In the genomic region with DNA sequence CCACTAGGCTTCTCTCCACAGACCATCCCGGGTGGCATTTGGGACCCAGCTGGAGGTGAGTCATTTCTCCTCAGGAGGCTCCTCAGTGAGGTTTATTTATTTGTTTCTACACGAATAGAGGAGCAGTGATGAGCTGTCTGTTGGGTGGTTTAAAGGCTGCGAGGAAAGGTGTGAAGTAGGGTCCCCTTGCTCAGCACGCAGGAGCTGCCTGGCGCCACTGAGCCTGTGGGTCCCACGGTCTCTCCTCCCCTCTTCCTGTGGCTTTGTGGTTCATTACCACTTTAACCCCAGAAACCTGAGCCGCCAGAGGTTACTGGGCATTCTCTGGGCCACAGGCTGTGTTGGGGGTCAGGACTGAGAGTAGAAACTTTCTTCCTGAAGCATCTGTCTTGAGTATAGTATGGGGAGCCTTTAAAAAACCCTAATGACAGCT, we compare ENCODE assay signal across 8 cellular contexts. TPM values are rescaled to one million over a fixed set of nuclear protein-coding genes. Genes with fewer than 3 reads are reported as not detected.
DNase-seq lines count a peak whose midpoint lies in the region; ATAC-seq and TF ChIP-seq lines count a peak whose summit lies in the region.

No MANE protein-coding gene starts in this region.

- no peak overlapping the region for H3K27ac ChIP-seq in SK-N-SH (ENCODE audit: low read depth in 2 of 2, low read length in 1 of 2)

- CTCF ChIA-PET in SK-N-SH (lab: Yijun Ruan, JAX) = interaction anchor here (1.4 kb wide), 1 partner anchor 19 kb away, joined by 3 read pairs; no protein-coding TSS in a partner anchor

- no peaks in the 10 kb centered on the region for H4K20me1 ChIP-seq in SK-N-SH (ENCODE audit: insufficient read depth)

- in situ Hi-C loops in Caki2 (cut with HindIII; ENCODE audit: low pct_unique_long_range_greater_than_20kb, low sequenced_read_pairs) = no loop called here

- no peaks in the 10 kb centered on the region for H3K36me3 ChIP-seq in SK-N-SH (replicated peaks in 1 of 2; ENCODE audit: control insufficient read depth in 1 of 2, insufficient read depth in 2 of 2, low read length in 1 of 2)

- no peak for TF ChIP-seq RAD21 in SK-N-SH (IDR thresholded peaks at IDR 0.05; ENCODE audit: low read length)

- H3F3A ChIP-seq in SK-N-SH (replicated peaks; ENCODE audit: insufficient read depth) = no peaks in the 10 kb centered on the region

- peak; percentile 53 for DNase-seq in Caki2 (ENCODE audit: low read depth)
- DNase-seq in SK-N-SH = no peak
- DNase-seq in foreskin fibroblast = peak; percentile 73 to 85
- DNase-seq in NOMO-1 (lab: John Stamatoyannopoulos, UW; ENCODE audit: unreplicated experiment in 2 of 2) = no peak
- no peak for DNase-seq in NCI-H2227 treated with DMSO at 0.1 percent for 48 hours (lab: John Stamatoyannopoulos, UW)
- DNase-seq in RPMI8226 = no peak

- H3K9me3 ChIP-seq in SK-N-SH = no peaks in the 10 kb centered on the region

- peaks cover 4 to 33% of the 10 kb centered on the region in 2 experiments; a peak in 3 of 4 replicates for H3K4me1 ChIP-seq in SK-N-SH (ENCODE audit: control insufficient read depth in 1 of 2, insufficient read depth in 2 of 2, low read depth in 1 of 2, low read length in 1 of 2)

- peak overlapping the region; percentile 21; the same call in 1 of the 2 replicates for H3K4me2 ChIP-seq in SK-N-SH

- ATAC-seq in GM21515 (IDR thresholded peaks at IDR 0.05; ENCODE audit: unreplicated experiment) (peak; percentile 63), GM18873 (IDR thresholded peaks at IDR 0.05; ENCODE audit: low FRiP score, unreplicated experiment) (no peak)

- H3K79me2 ChIP-seq in SK-N-SH (ENCODE audit: insufficient read depth) = no peaks in the 10 kb centered on the region

- POLR2A ChIA-PET in SK-N-SH (lab: Yijun Ruan, JAX) = no interaction called here

- H3K27me3 ChIP-seq in SK-N-SH (ENCODE audit: insufficient read depth) = no peaks in the 10 kb centered on the region

- WGBS in SK-N-SH (ENCODE audit: low lambda C conversion rate) = 56% methylated on average over 6 of the region's 7 CpGs

- H3K9ac ChIP-seq in SK-N-SH = no peak overlapping the region

- H3K4me3 ChIP-seq in SK-N-SH (ENCODE audit: low read depth in 2 of 2, low read length in 1 of 2) = no peak overlapping the region
- H3K4me3 ChIP-seq in foreskin fibroblast (ENCODE audit: low read depth in 1 of 2, low read length in 2 of 2) = no peak overlapping the region

- peak in 1 of 2 experiments; percentile 10; a peak in 1 of 4 replicates for TF ChIP-seq EP300 in SK-N-SH (IDR thresholded peaks at IDR 0.05; ENCODE audit: borderline replicate concordance in 1 of 2, low read depth in 1 of 2, low read length in 1 of 2)

- no peak overlapping the region for H2AFZ ChIP-seq in SK-N-SH (ENCODE audit: low read depth)

- no peaks in the 10 kb centered on the region for H3K9me2 ChIP-seq in SK-N-SH

- TF ChIP-seq CTCF in SK-N-SH (IDR thresholded peaks at IDR 0.05) (no peak), foreskin fibroblast (IDR thresholded peaks at IDR 0.05; ENCODE audit: low read depth, low read length) (no peak)

TF ChIP-seq in SK-N-SH, 30 proteins besides CTCF, POLR2A, EP300 and RAD21 (continues in another document):
- TF ChIP-seq NFIC (IDR thresholded peaks at IDR 0.05; ENCODE audit: borderline replicate concordance) (no peak), TAF1 (IDR thresholded peaks at IDR 0.05; ENCODE audit: borderline replicate concordance, low read depth, low read length) (no peak), MXI1 (IDR thresholded peaks at IDR 0.05; ENCODE audit: low read depth, low read length) (no peak), FOXM1 (IDR thresholded peaks at IDR 0.05; ENCODE audit: low read depth) (no peak), CHD2 (IDR thresholded peaks at IDR 0.05; ENCODE audit: low read length, partially characterized antibody) (no peak), ELF1 (IDR thresholded peaks at IDR 0.05) (no peak), SMC3 (IDR thresholded peaks at IDR 0.05; ENCODE audit: low read depth, low read length) (no peak), MEF2A (IDR thresholded peaks at IDR 0.05; ENCODE audit: borderline replicate concordance, low read depth) (no peak), GABPA (IDR thresholded peaks at IDR 0.05; ENCODE audit: low read depth) (no peak), SIN3A (IDR thresholded peaks at IDR 0.05; ENCODE audit: borderline replicate concordance, low read depth, low read length) (no peak)
- TF ChIP-seq, protein P1, sequence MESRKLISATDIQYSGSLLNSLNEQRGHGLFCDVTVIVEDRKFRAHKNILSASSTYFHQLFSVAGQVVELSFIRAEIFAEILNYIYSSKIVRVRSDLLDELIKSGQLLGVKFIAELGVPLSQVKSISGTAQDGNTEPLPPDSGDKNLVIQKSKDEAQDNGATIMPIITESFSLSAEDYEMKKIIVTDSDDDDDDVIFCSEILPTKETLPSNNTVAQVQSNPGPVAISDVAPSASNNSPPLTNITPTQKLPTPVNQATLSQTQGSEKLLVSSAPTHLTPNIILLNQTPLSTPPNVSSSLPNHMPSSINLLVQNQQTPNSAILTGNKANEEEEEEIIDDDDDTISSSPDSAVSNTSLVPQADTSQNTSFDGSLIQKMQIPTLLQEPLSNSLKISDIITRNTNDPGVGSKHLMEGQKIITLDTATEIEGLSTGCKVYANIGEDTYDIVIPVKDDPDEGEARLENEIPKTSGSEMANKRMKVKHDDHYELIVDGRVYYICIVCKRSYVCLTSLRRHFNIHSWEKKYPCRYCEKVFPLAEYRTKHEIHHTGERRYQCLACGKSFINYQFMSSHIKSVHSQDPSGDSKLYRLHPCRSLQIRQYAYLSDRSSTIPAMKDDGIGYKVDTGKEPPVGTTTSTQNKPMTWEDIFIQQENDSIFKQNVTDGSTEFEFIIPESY (IDR thresholded peaks at IDR 0.05; ENCODE audit: borderline replicate concordance, low read depth) = no peak
- TF ChIP-seq, protein P2, sequence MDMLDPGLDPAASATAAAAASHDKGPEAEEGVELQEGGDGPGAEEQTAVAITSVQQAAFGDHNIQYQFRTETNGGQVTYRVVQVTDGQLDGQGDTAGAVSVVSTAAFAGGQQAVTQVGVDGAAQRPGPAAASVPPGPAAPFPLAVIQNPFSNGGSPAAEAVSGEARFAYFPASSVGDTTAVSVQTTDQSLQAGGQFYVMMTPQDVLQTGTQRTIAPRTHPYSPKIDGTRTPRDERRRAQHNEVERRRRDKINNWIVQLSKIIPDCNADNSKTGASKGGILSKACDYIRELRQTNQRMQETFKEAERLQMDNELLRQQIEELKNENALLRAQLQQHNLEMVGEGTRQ (IDR thresholded peaks at IDR 0.05; ENCODE audit: borderline replicate concordance, low read depth, low read length) = no peak
- TF ChIP-seq, protein P3, sequence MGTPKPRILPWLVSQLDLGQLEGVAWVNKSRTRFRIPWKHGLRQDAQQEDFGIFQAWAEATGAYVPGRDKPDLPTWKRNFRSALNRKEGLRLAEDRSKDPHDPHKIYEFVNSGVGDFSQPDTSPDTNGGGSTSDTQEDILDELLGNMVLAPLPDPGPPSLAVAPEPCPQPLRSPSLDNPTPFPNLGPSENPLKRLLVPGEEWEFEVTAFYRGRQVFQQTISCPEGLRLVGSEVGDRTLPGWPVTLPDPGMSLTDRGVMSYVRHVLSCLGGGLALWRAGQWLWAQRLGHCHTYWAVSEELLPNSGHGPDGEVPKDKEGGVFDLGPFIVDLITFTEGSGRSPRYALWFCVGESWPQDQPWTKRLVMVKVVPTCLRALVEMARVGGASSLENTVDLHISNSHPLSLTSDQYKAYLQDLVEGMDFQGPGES (IDR thresholded peaks at IDR 0.05; ENCODE audit: low read depth, low read length) = no peak
- TF ChIP-seq, protein P4, sequence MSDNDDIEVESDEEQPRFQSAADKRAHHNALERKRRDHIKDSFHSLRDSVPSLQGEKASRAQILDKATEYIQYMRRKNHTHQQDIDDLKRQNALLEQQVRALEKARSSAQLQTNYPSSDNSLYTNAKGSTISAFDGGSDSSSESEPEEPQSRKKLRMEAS (IDR thresholded peaks at IDR 0.05; ENCODE audit: low read depth) = no peak
- TF ChIP-seq, protein P5, sequence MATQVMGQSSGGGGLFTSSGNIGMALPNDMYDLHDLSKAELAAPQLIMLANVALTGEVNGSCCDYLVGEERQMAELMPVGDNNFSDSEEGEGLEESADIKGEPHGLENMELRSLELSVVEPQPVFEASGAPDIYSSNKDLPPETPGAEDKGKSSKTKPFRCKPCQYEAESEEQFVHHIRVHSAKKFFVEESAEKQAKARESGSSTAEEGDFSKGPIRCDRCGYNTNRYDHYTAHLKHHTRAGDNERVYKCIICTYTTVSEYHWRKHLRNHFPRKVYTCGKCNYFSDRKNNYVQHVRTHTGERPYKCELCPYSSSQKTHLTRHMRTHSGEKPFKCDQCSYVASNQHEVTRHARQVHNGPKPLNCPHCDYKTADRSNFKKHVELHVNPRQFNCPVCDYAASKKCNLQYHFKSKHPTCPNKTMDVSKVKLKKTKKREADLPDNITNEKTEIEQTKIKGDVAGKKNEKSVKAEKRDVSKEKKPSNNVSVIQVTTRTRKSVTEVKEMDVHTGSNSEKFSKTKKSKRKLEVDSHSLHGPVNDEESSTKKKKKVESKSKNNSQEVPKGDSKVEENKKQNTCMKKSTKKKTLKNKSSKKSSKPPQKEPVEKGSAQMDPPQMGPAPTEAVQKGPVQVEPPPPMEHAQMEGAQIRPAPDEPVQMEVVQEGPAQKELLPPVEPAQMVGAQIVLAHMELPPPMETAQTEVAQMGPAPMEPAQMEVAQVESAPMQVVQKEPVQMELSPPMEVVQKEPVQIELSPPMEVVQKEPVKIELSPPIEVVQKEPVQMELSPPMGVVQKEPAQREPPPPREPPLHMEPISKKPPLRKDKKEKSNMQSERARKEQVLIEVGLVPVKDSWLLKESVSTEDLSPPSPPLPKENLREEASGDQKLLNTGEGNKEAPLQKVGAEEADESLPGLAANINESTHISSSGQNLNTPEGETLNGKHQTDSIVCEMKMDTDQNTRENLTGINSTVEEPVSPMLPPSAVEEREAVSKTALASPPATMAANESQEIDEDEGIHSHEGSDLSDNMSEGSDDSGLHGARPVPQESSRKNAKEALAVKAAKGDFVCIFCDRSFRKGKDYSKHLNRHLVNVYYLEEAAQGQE (IDR thresholded peaks at IDR 0.05; ENCODE audit: low read depth, low read length) = no peak

RNA-seq across cellular contexts. Expression of a gene that starts 39.9 kb away (rescaled TPM):
- total RNA-seq in Caki2 (2014; rRNA removed; shearing (Covaris generic); ENCODE audit: low replicate concordance) = 6.5 and 17.5 TPM in 2 replicates
- polyA plus RNA-seq in SK-N-SH (2012; rRNA removed) = 1.4 and 2.8 TPM in 2 replicates
- 0.97 and 1.5 TPM in 2 replicates for polyA plus RNA-seq in SK-N-SH (2012; cell fraction: cytosol; rRNA removed)
- polyA plus RNA-seq in SK-N-SH (2012; cell fraction: nucleus; rRNA removed) = 1.8 and 3.7 TPM in 2 replicates

RNA-seq across cellular contexts. Expression of a gene that starts 57.0 kb away (rescaled TPM):
- not detected in 2 replicates for total RNA-seq in Caki2 (2014; rRNA removed; shearing (Covaris generic); ENCODE audit: low replicate concordance)
- not detected in 2 replicates for polyA plus RNA-seq in SK-N-SH (2012; rRNA removed)
- not detected in 2 replicates for polyA plus RNA-seq in SK-N-SH (2012; cell fraction: cytosol; rRNA removed)
- not detected in 2 replicates for polyA plus RNA-seq in SK-N-SH (2012; cell fraction: nucleus; rRNA removed)

RNA-seq across cellular contexts. Expression of a gene that starts 57.2 kb away (rescaled TPM):
- not detected in 2 replicates for total RNA-seq in Caki2 (2014; rRNA removed; shearing (Covaris generic); ENCODE audit: low replicate concordance)
- polyA plus RNA-seq in SK-N-SH (2012; rRNA removed) = not detected in 2 replicates
- not detected in 2 replicates for polyA plus RNA-seq in SK-N-SH (2012; cell fraction: cytosol; rRNA removed)
- polyA plus RNA-seq in SK-N-SH (2012; cell fraction: nucleus; rRNA removed) = not detected in 2 replicates

Comparison
In these comparisons a context has a peak if more than half of its experiments do, and no peak if none do; other contexts are left out.
1. DNase-seq: peak in Caki2 (single experiment) and foreskin fibroblast (2 of 2); none in SK-N-SH (single experiment), NOMO-1 (0 of 2), NCI-H2227 treated with DMSO at 0.1 percent for 48 hours (single experiment) and RPMI8226 (single experiment).